1 cellular context compared by ENCODE assay signal in genomic region chr12:30725739-30726138, GRCh38.
TF ChIP-seq lines count a peak whose summit lies in the region.

No MANE protein-coding gene starts in this region.

TF ChIP-seq in K562, 482 proteins besides CTCF, POLR2A, EP300 and RAD21 (continued from another document):
- TF ChIP-seq ZBTB40 (IDR thresholded peaks at IDR 0.05) (peak; percentile 78), ZBTB40 (CRISPR knock-in tag; IDR thresholded peaks at IDR 0.05) (no peak)
TF ChIP-seq in K562: peak in this region for 5.
